In the genomic region with DNA sequence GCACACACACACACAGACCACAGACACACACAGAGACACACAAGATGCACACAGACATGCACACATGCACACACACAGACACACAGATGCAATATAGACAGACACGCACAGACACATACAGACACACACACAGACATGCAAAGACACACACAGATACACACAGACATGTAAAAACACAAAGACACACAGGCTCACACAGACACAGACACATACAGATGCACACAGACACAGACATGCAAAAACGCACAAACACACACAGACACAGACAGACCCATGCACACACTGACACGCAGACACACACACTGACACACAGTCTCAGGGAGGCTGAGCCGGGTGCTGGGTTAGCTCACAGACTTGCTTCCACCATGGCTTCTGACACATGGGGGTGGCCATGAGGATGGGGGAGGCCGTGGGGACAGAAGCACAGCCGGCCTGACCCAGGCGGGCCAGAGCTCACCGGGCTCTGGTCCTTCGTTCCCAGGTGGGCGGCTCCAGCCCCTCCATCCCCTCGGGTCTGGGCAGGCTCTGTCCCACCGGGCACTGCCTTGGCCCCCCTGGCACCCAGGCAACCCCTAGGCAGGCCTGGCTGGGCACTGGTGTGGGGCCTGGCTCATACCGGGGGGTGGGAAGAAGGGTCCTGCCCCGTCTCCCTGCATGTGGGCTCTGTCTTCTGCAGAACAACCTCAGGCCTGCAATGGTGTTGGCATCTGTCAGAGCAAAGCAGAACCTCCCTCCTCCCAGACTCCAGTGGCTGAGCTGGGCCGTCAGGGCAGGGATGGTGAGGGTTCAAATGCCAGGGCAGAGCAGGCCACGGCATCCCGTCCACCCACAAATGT, we compare ENCODE assay signal across 2 cellular contexts.
TF ChIP-seq lines count a peak whose summit lies in the region.

No MANE protein-coding gene starts in this region.

TF ChIP-seq in IMR-90, 13 proteins besides CTCF, POLR2A, EP300 and RAD21:
- TF ChIP-seq MAFK (IDR thresholded peaks at IDR 0.05; ENCODE audit: low read depth, low read length) (no peak), BHLHE40 (IDR thresholded peaks at IDR 0.05; ENCODE audit: low read depth, low read length) (no peak), FOS (IDR thresholded peaks at IDR 0.05; ENCODE audit: low read depth, low read length) (no peak), CEBPB (IDR thresholded peaks at IDR 0.05; ENCODE audit: low read depth, low read length) (no peak), MAZ (IDR thresholded peaks at IDR 0.05; ENCODE audit: borderline replicate concordance, low read depth, low read length) (no peak), MXI1 (IDR thresholded peaks at IDR 0.05; ENCODE audit: borderline replicate concordance, low read depth, low read length) (no peak), NFE2L2 (IDR thresholded peaks at IDR 0.05; ENCODE audit: low read depth, low read length) (no peak), SMC3 (IDR thresholded peaks at IDR 0.05; ENCODE audit: low read depth, low read length) (no peak)
TF ChIP-seq in IMR-90: peak in this region for 0.

TF ChIP-seq in H1, 55 proteins besides CTCF, POLR2A, EP300 and RAD21:
- TF ChIP-seq SP4 (IDR thresholded peaks at IDR 0.05; ENCODE audit: low read length) (no peak), BRCA1 (IDR thresholded peaks at IDR 0.05; ENCODE audit: low read depth, low read length) (no peak), KDM5A (IDR thresholded peaks at IDR 0.05; ENCODE audit: low read length) (no peak), JUND (IDR thresholded peaks at IDR 0.05; ENCODE audit: low read length) (no peak), EZH2 (IDR thresholded peaks at IDR 0.05; ENCODE audit: low read depth, low read length, severe bottlenecking) (no peak), CBX5 (IDR thresholded peaks at IDR 0.05; ENCODE audit: low read depth, low read length) (no peak), SIRT6 (IDR thresholded peaks at IDR 0.05; ENCODE audit: low read length) (no peak), CHD2 (IDR thresholded peaks at IDR 0.05; ENCODE audit: low read length) (no peak), RBBP5 (IDR thresholded peaks at IDR 0.05; ENCODE audit: borderline replicate concordance, low read depth, low read length) (no peak), JUN (IDR thresholded peaks at IDR 0.05; ENCODE audit: low read depth, low read length) (no peak), GABPA (IDR thresholded peaks at IDR 0.05; ENCODE audit: borderline replicate concordance, insufficient read depth, low read length) (no peak), MAFK (IDR thresholded peaks at IDR 0.05; ENCODE audit: low read depth, low read length) (no peak), YY1 (IDR thresholded peaks at IDR 0.05; ENCODE audit: low read depth, low read length) (no peak), ASH2L (IDR thresholded peaks at IDR 0.05; ENCODE audit: low read length) (no peak), PHF8 (conservative IDR thresholded peaks at IDR 0.05; ENCODE audit: low read depth, low read length) (no peak), CBX8 (IDR thresholded peaks at IDR 0.05; ENCODE audit: borderline replicate concordance, low read depth, low read length) (no peak), TCF12 (IDR thresholded peaks at IDR 0.05; ENCODE audit: low read depth, low read length) (no peak), EGR1 (IDR thresholded peaks at IDR 0.05; ENCODE audit: borderline replicate concordance, low read depth, low read length) (no peak), TEAD4 (IDR thresholded peaks at IDR 0.05; ENCODE audit: low read depth, low read length) (no peak)
- TF ChIP-seq, protein P1, sequence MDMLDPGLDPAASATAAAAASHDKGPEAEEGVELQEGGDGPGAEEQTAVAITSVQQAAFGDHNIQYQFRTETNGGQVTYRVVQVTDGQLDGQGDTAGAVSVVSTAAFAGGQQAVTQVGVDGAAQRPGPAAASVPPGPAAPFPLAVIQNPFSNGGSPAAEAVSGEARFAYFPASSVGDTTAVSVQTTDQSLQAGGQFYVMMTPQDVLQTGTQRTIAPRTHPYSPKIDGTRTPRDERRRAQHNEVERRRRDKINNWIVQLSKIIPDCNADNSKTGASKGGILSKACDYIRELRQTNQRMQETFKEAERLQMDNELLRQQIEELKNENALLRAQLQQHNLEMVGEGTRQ (IDR thresholded peaks at IDR 0.05; ENCODE audit: low read length) = no peak
TF ChIP-seq in H1: peak in this region for 0.
